In genomic region chr21:45819478-45820170, GRCh38 we compare ENCODE assay signal across 9 cellular contexts.
DNase-seq lines count a peak whose midpoint lies in the region; ATAC-seq lines count a peak whose summit lies in the region.
"Had no signal": no experiment of that assay in that cellular context is flagged by ENCODE, and none has a peak within 500 bp of the region (broad histone marks: within the 10 kb centered on the region; RNA-seq: fewer than 3 reads in every experiment).

No MANE protein-coding gene starts in this region.

- no peaks in the 10 kb centered on the region for H3K36me3 Mint-ChIP-seq in T-helper 2 cell treated with Interferon-gamma antibody and Interleukin-4, amounts not matched to agents 5 μg/mL and 100 μg/mL, for 36 hours (ENCODE audit: low read depth)
- H3K36me3 Mint-ChIP-seq in activated naive CD8-positive, alpha-beta T cell = peaks cover 2% of the 10 kb centered on the region

- intact Hi-C loops in posterior vena cava (cut with DNase I) = loop anchor here (5.0 kb wide), 1 partner anchor 262 kb away; no protein-coding TSS in a partner anchor

- no peak for DNase-seq in T-helper 2 cell treated with Interferon-gamma antibody and Interleukin-4, amounts not matched to agents 5 μg/mL and 100 μg/mL, for 36 hours (ENCODE audit: low spot score)
- DNase-seq in T-helper 2 cell (no peak), M059J (ENCODE audit: low read depth) (peak; percentile 15), posterior vena cava (ENCODE audit: low spot score) (peak; percentile 75), hypothalamus (lab: John Stamatoyannopoulos, UW) (no peak)
- DNase-seq in stimulated activated CD4-positive, alpha-beta T cell treated with anti-CD3 and anti-CD28 coated beads, Interleukin-4, amount 100 ng/mL, for 4 hours = no peak

- peaks cover 29% of the 10 kb centered on the region for H3K4me1 Mint-ChIP-seq in T-helper 2 cell treated with Interferon-gamma antibody and Interleukin-4, amounts not matched to agents 5 μg/mL and 100 μg/mL, for 36 hours (ENCODE audit: low read depth)
- peaks cover 30% of the 10 kb centered on the region for H3K4me1 Mint-ChIP-seq in activated naive CD8-positive, alpha-beta T cell (ENCODE audit: low read depth)

- no peak overlapping the region for H3K27ac Mint-ChIP-seq in T-helper 2 cell treated with Interferon-gamma antibody and Interleukin-4, amounts not matched to agents 5 μg/mL and 100 μg/mL, for 36 hours
- H3K27ac Mint-ChIP-seq in activated naive CD8-positive, alpha-beta T cell = peak overlapping the region; percentile 97
- H3K27ac Mint-ChIP-seq: dendritic cell treated with granulocyte-macrophage colony-stimulating factor and Interleukin-4, amounts not matched to agents 40 ng/mL and 50 ng/mL, for 4 days had no signal

- H3K9me3 Mint-ChIP-seq in T-helper 2 cell treated with Interferon-gamma antibody and Interleukin-4, amounts not matched to agents 5 μg/mL and 100 μg/mL, for 36 hours = no peaks in the 10 kb centered on the region
- H3K9me3 Mint-ChIP-seq in activated naive CD8-positive, alpha-beta T cell (ENCODE audit: low read depth) = no peaks in the 10 kb centered on the region
- H3K9me3 Mint-ChIP-seq: dendritic cell treated with granulocyte-macrophage colony-stimulating factor and Interleukin-4, amounts not matched to agents 40 ng/mL and 50 ng/mL, for 4 days had no signal

- no peak for ATAC-seq in HG02763 (IDR thresholded peaks at IDR 0.05; ENCODE audit: unreplicated experiment)

- peak overlapping the region; percentile 57 for H3K4me3 Mint-ChIP-seq in T-helper 2 cell treated with Interferon-gamma antibody and Interleukin-4, amounts not matched to agents 5 μg/mL and 100 μg/mL, for 36 hours
- H3K4me3 Mint-ChIP-seq in activated naive CD8-positive, alpha-beta T cell = no peak overlapping the region
- H3K4me3 Mint-ChIP-seq: dendritic cell treated with granulocyte-macrophage colony-stimulating factor and Interleukin-4, amounts not matched to agents 40 ng/mL and 50 ng/mL, for 4 days had no signal

- no peaks in the 10 kb centered on the region for H3K27me3 Mint-ChIP-seq in T-helper 2 cell treated with Interferon-gamma antibody and Interleukin-4, amounts not matched to agents 5 μg/mL and 100 μg/mL, for 36 hours (ENCODE audit: low read depth)
- H3K27me3 Mint-ChIP-seq in activated naive CD8-positive, alpha-beta T cell = no peaks in the 10 kb centered on the region
- H3K27me3 Mint-ChIP-seq: dendritic cell treated with granulocyte-macrophage colony-stimulating factor and Interleukin-4, amounts not matched to agents 40 ng/mL and 50 ng/mL, for 4 days had no signal

Comparison
In these comparisons a context has a peak if more than half of its experiments do, and no peak if none do; other contexts are left out.
1. DNase-seq: peak in M059J (single experiment) and posterior vena cava (single experiment); none in T-helper 2 cell treated with Interferon-gamma antibody and Interleukin-4, amounts not matched to agents 5 μg/mL and 100 μg/mL, for 36 hours (single experiment), T-helper 2 cell (0 of 5), stimulated activated CD4-positive, alpha-beta T cell treated with anti-CD3 and anti-CD28 coated beads, Interleukin-4, amount 100 ng/mL, for 4 hours (0 of 2) and hypothalamus (0 of 51).